9 cellular contexts compared by ENCODE assay signal in genomic region chr5:73311291-73312110, GRCh38.
DNase-seq lines count a peak whose midpoint lies in the region; ATAC-seq and TF ChIP-seq lines count a peak whose summit lies in the region.
"Had no signal": no experiment of that assay in that cellular context is flagged by ENCODE, and none has a peak within 500 bp of the region (broad histone marks: within the 10 kb centered on the region; RNA-seq: fewer than 3 reads in every experiment).

No MANE protein-coding gene starts in this region.

- H3F3A ChIP-seq in PC-3 (ENCODE audit: low read length, unreplicated experiment) = peaks cover 4% of the 10 kb centered on the region

- no peak overlapping the region for H3K4me2 ChIP-seq in PC-3 (ENCODE audit: low read length)
- peak overlapping the region; percentile 53 for H3K4me2 ChIP-seq in fibroblast of lung (ENCODE audit: extremely low read depth, insufficient read depth, low read length)

- H4K20me1 ChIP-seq in PC-3 (ENCODE audit: low read length) (no peaks in the 10 kb centered on the region), fibroblast of lung (ENCODE audit: control insufficient read depth, extremely low read depth, insufficient read depth, low read length) (no peaks in the 10 kb centered on the region)

- H3K4me1 ChIP-seq in PC-3 (ENCODE audit: insufficient read depth, low read length) = peaks cover 30% of the 10 kb centered on the region
- H3K4me1 ChIP-seq in fibroblast of lung (ENCODE audit: control insufficient read depth, extremely low read depth, insufficient read depth, low read length) = peaks cover 14% of the 10 kb centered on the region

- H3K27me3 Mint-ChIP-seq in activated naive CD8-positive, alpha-beta T cell treated with anti-CD3 and anti-CD28 coated beads, Interleukin-2, amount 50 U/mL, for 24 hours = peaks cover 81% of the 10 kb centered on the region

- H3K27ac Mint-ChIP-seq in activated naive CD8-positive, alpha-beta T cell treated with anti-CD3 and anti-CD28 coated beads, Interleukin-2, amount 50 U/mL, for 24 hours = no peak overlapping the region

- H3K4me1 Mint-ChIP-seq in activated naive CD8-positive, alpha-beta T cell treated with anti-CD3 and anti-CD28 coated beads, Interleukin-2, amount 50 U/mL, for 24 hours = peaks cover 5% of the 10 kb centered on the region

- DNase-seq in DMS79 treated with DMSO at 0.1 percent for 48 hours (lab: John Stamatoyannopoulos, UW) = peak; percentile 54
- DNase-seq in PC-3 = peak; percentile 47
- DNase-seq in fibroblast of lung (ENCODE audit: low read depth in 2 of 2) = peak; percentile 88 to 97
- DNase-seq in omental fat pad (ENCODE audit: low spot score) = no peak
- no peak for DNase-seq in activated effector memory CD4-positive, alpha-beta T cell treated with Interleukin-2 at 50 U/mL for 16 hours
- no peak for DNase-seq in activated naive CD8-positive, alpha-beta T cell treated with anti-CD3 and anti-CD28 coated beads, Interleukin-2, amount 50 U/mL, for 24 hours
- DNase-seq in hypothalamus (lab: John Stamatoyannopoulos, UW) = no peak
- DNase-seq: caudate nucleus had no signal

- TF ChIP-seq CTCF in PC-3 (conservative IDR thresholded peaks at IDR 0.05; ENCODE audit: low read depth, low read length) (no peak), fibroblast of lung (conservative IDR thresholded peaks at IDR 0.05 in 1 of 2, IDR thresholded peaks at IDR 0.05 in 1 of 2; ENCODE audit: low read depth in 1 of 2, low read length in 2 of 2) (no peak), omental fat pad (IDR thresholded peaks at IDR 0.05) (no peak)

- no peaks in the 10 kb centered on the region for H3K36me3 Mint-ChIP-seq in activated naive CD8-positive, alpha-beta T cell treated with anti-CD3 and anti-CD28 coated beads, Interleukin-2, amount 50 U/mL, for 24 hours (ENCODE audit: low read depth)

- intact Hi-C loops in PC-3 (cut with micrococcal nuclease) = no loop called here

- POLR2A ChIA-PET in PC-3 (lab: Charles Lee; ENCODE audit: unreplicated experiment) = no interaction called here

- ATAC-seq in PC-3 (no peak; the same call in 1 of the 2 replicates), omental fat pad (ENCODE audit: low FRiP score) (peak; percentile 87), GM18870 (IDR thresholded peaks at IDR 0.05; ENCODE audit: unreplicated experiment) (no peak)
- no peak for ATAC-seq in activated naive CD8-positive, alpha-beta T cell treated with anti-CD3 and anti-CD28 coated beads, Interleukin-2, amount 50 U/mL, for 24 hours

- no peaks in the 10 kb centered on the region for H3K36me3 ChIP-seq in PC-3 (ENCODE audit: low read depth, low read length)
- H3K36me3 ChIP-seq in fibroblast of lung (ENCODE audit: control insufficient read depth, insufficient read depth, low read length) = no peaks in the 10 kb centered on the region

- H3K9me3 Mint-ChIP-seq in activated naive CD8-positive, alpha-beta T cell treated with anti-CD3 and anti-CD28 coated beads, Interleukin-2, amount 50 U/mL, for 24 hours = peaks cover 4% of the 10 kb centered on the region

- H3K9me3 ChIP-seq in PC-3 (ENCODE audit: low read length) = no peaks in the 10 kb centered on the region
- no peaks in the 10 kb centered on the region for H3K9me3 ChIP-seq in fibroblast of lung (ENCODE audit: control insufficient read depth, insufficient read depth, low read depth, low read length)

- no TSS peak for BruUV-seq in PC-3 (replicated peaks; lab: Mats Ljungman, UMichigan)

- no peaks in the 10 kb centered on the region for H3K79me2 ChIP-seq in PC-3 (ENCODE audit: low read length)
- no peaks in the 10 kb centered on the region for H3K79me2 ChIP-seq in fibroblast of lung (ENCODE audit: control insufficient read depth, insufficient read depth, low read length)

- H2AFZ ChIP-seq in PC-3 (ENCODE audit: low read length) = no peak overlapping the region
- H2AFZ ChIP-seq in fibroblast of lung (ENCODE audit: low read length) = peak overlapping the region; percentile 43

- H3K9ac ChIP-seq in PC-3 (ENCODE audit: low read length) (no peak overlapping the region), fibroblast of lung (ENCODE audit: insufficient read depth, low read length) (no peak overlapping the region)

- H3K4me3 Mint-ChIP-seq in activated naive CD8-positive, alpha-beta T cell treated with anti-CD3 and anti-CD28 coated beads, Interleukin-2, amount 50 U/mL, for 24 hours = no peak overlapping the region

- H3K27ac ChIP-seq in PC-3 (ENCODE audit: low read length) = peak overlapping the region; percentile 9; the same call in 1 of the 2 replicates
- H3K27ac ChIP-seq in fibroblast of lung (ENCODE audit: insufficient read depth, low read length) = peak overlapping the region; percentile 15

- H3K4me3 ChIP-seq in PC-3 (ENCODE audit: low read length) (no peak overlapping the region), fibroblast of lung (replicated peaks in 1 of 4; ENCODE audit: control extremely low read depth in 1 of 4, insufficient read depth in 1 of 4, low read depth in 3 of 4, low read length in 4 of 4) (no peak overlapping the region)

- CTCF ChIA-PET in PC-3 (lab: Charles Lee) = no interaction called here

- no peaks in the 10 kb centered on the region for H3K9me2 ChIP-seq in PC-3 (replicated peaks; ENCODE audit: low read length)

- no peaks in the 10 kb centered on the region for H3K27me3 ChIP-seq in PC-3 (ENCODE audit: low read length)
- no peaks in the 10 kb centered on the region for H3K27me3 ChIP-seq in fibroblast of lung (ENCODE audit: control insufficient read depth, insufficient read depth, low read length)

Comparison
In these comparisons a context has a peak if more than half of its experiments do, and no peak if none do; other contexts are left out.
1. DNase-seq: peak in DMS79 treated with DMSO at 0.1 percent for 48 hours (single experiment), PC-3 (single experiment) and fibroblast of lung (2 of 2); none in omental fat pad (single experiment), activated effector memory CD4-positive, alpha-beta T cell treated with Interleukin-2 at 50 U/mL for 16 hours (single experiment), activated naive CD8-positive, alpha-beta T cell treated with anti-CD3 and anti-CD28 coated beads, Interleukin-2, amount 50 U/mL, for 24 hours (single experiment) and hypothalamus (0 of 51).